11 cellular contexts compared by ENCODE assay signal in the genomic region with DNA sequence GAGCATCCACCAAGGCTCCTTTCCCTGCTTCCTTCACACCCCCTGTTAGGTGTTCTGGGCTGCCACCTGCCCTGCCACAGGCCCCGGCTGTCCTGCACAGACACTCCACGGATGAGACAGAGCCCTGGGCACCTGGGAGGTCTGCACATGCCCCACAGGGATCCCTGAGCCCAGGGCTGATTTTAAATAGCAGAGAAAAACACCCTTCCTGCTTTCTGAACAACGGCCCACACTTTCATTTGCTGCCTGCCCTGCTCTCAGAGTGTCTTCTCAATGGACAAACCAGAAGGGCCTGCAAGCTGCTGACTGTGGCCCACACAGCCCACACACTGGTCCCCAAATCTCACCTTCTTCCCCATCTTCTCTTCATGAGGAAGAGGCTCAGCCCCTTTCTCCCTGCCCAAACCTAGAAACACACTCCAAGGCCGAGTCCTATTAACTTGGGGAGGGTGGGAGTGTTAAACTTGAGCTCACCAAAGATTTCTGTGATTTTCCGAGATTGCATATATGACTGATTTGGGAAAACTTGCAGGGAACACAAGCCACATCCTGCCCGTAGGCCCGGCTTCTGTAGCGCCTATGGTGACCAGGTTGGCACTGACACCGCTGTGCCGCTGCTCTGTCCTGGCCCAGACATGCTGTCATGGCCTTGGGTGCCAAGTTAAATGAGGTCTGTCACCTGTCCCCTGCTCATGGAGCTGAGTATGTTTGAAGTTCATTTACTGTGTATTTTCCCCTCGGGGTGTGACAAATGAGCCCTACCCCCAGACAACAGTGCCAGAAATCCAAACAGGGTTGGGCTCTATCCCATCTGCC. TPM values are rescaled to one million over a fixed set of nuclear protein-coding genes. Genes with fewer than 3 reads are reported as not detected.
DNase-seq lines count a peak whose midpoint lies in the region; TF ChIP-seq lines count a peak whose summit lies in the region.
"Had no signal": no experiment of that assay in that cellular context is flagged by ENCODE, and none has a peak within 500 bp of the region (broad histone marks: within the 10 kb centered on the region; RNA-seq: fewer than 3 reads in every experiment).

No MANE protein-coding gene starts in this region.

- H2AFZ ChIP-seq in mammary epithelial cell (ENCODE audit: low read depth, low read length), result peak overlapping the region; percentile 46

- H3K4me1 ChIP-seq in mammary epithelial cell (ENCODE audit: insufficient read depth, low read length), result peaks cover 9% of the 10 kb centered on the region

- H4K20me1 ChIP-seq in mammary epithelial cell (ENCODE audit: insufficient read depth, low read length), result no peaks in the 10 kb centered on the region

- no peaks in the 10 kb centered on the region for H3K9me3 ChIP-seq in mammary epithelial cell (replicated peaks; ENCODE audit: insufficient read depth, low read length)
- H3K9me3 ChIP-seq: esophagus squamous epithelium had no signal

- intact Hi-C loops in mammary epithelial cell (cut with micrococcal nuclease), result loop anchor here (2.0 to 10.0 kb wide), 2 partner anchors 35 to 45 kb away; no protein-coding TSS in a partner anchor

- BruUV-seq in mammary epithelial cell (replicated peaks; lab: Mats Ljungman, UMichigan), result no TSS peak

- WGBS in mammary epithelial cell (ENCODE audit: low coverage, missing lambda C conversion rate), result 24% methylated on average over 11 of the region's 11 CpGs

- H3K79me2 ChIP-seq in mammary epithelial cell (ENCODE audit: insufficient read depth, low read length), result no peaks in the 10 kb centered on the region

- no peak overlapping the region for H3K27ac ChIP-seq in mammary epithelial cell (ENCODE audit: insufficient read depth, low read depth, low read length)
- H3K27ac ChIP-seq: esophagus squamous epithelium had no signal

- H3K9ac ChIP-seq in mammary epithelial cell (ENCODE audit: insufficient read depth, low read length), result no peak overlapping the region

- H3K36me3 ChIP-seq in mammary epithelial cell (ENCODE audit: insufficient read depth, low read length), result no peaks in the 10 kb centered on the region
- H3K36me3 ChIP-seq: esophagus squamous epithelium had no signal

- dilution Hi-C loops in mammary epithelial cell (cut with HindIII; ENCODE audit: low sequenced_read_pairs), result no loop called here

- in situ Hi-C loops in mammary epithelial cell (cut with MboI; ENCODE audit: low sequenced_read_pairs in 2 of 2), result no loop called here

- DNase-seq in AG20443 (ENCODE audit: low spot score), result peak; percentile 6
- DNase-seq in GM10248 (ENCODE audit: extremely low spot score), result peak; percentile 16
- peak; percentile 16 for DNase-seq in mammary epithelial cell
- DNase-seq in mucosa of gallbladder (ENCODE audit: low spot score), result peak; percentile 9
- DNase-seq in DMS53 treated with DMSO at 0.1 percent for 48 hours (lab: John Stamatoyannopoulos, UW; ENCODE audit: unreplicated experiment), result no peak
- no peak for DNase-seq in NCI-H2107 (lab: John Stamatoyannopoulos, UW)
- DNase-seq in A172 (ENCODE audit: low spot score), result no peak
- DNase-seq in GM20000 (ENCODE audit: low spot score), result no peak
- DNase-seq: activated B cell treated with CpG ODN at 0.5 μM for 24 hours, Calu3, esophagus squamous epithelium had no signal

- TF ChIP-seq CTCF in GM10248 (IDR thresholded peaks at IDR 0.05; ENCODE audit: control extremely low read depth, extremely low read depth, low read depth, missing control alignments) (no peak), mammary epithelial cell (conservative IDR thresholded peaks at IDR 0.05 in 1 of 2, IDR thresholded peaks at IDR 0.05 in 1 of 2; ENCODE audit: extremely low read depth in 1 of 2, insufficient read depth in 1 of 2, low read depth in 1 of 2, low read length in 2 of 2) (no peak), GM20000 (IDR thresholded peaks at IDR 0.05; ENCODE audit: extremely low read depth, missing control alignments) (no peak)

- CTCF ChIA-PET in GM10248 (lab: Yijun Ruan, JAX) (interaction anchor here (1.2 kb wide), 1 partner anchor 8 kb away, joined by 5 read pairs; no protein-coding TSS in a partner anchor), mammary epithelial cell (lab: Charles Lee; ENCODE audit: low non-redundant PET) (no interaction called here)

- POLR2A ChIA-PET in GM10248 (lab: Yijun Ruan, JAX), result no interaction called here

- H3K4me2 ChIP-seq in mammary epithelial cell (ENCODE audit: insufficient read depth, low read depth, low read length), result no peak overlapping the region

- no peaks in the 10 kb centered on the region for H3K27me3 ChIP-seq in mammary epithelial cell (ENCODE audit: insufficient read depth, low read length)
- H3K27me3 ChIP-seq: esophagus squamous epithelium had no signal

- no peak overlapping the region for H3K4me3 ChIP-seq in mammary epithelial cell (replicated peaks in 1 of 3; ENCODE audit: insufficient read depth in 1 of 3, low read depth in 2 of 3, low read length in 3 of 3)
- H3K4me3 ChIP-seq: esophagus squamous epithelium had no signal

RNA-seq across cellular contexts. Expression of a gene that starts 47.2 kb away (rescaled TPM):
- total RNA-seq in mammary epithelial cell, result 10 to 100 TPM; 49.8 to 62.3 TPM
- 25.1 TPM for polyA plus RNA-seq in mammary epithelial cell
- 40.5 TPM for polyA minus RNA-seq in mammary epithelial cell
- 86.0 TPM for total RNA-seq in mucosa of gallbladder
- total RNA-seq in A172 (2014; rRNA removed; shearing (Covaris generic)), result 19.6 and 27.9 TPM in 2 replicates

Comparison
In these comparisons a context has a peak if more than half of its experiments do, and no peak if none do; other contexts are left out.
1. DNase-seq: peak in AG20443 (single experiment), GM10248 (single experiment), mammary epithelial cell (single experiment) and mucosa of gallbladder (single experiment); none in DMS53 treated with DMSO at 0.1 percent for 48 hours (single experiment), NCI-H2107 (single experiment), A172 (single experiment) and GM20000 (single experiment).